Comparison of ENCODE assay signal across 17 cellular contexts in the genomic region with DNA sequence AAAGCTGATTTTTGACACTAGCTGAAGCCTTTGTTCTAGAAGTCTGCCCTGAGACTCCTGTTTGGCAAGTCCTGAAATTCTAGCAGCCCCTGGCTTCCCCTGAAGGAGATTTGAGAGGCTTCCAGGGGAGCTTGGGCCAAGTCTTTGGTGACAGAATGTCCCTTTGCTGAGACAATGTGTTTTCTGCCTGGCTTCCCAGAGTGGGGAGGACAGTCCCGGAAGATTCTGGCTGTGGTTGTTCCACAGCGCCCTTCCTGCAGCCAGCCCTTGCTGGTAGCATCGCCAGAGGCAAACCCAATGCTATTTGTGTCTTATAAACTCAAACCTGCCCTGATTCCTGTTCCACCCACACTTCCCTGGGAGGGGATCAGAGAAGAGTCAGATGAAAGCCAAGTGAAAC. TPM values are rescaled to one million over a fixed set of nuclear protein-coding genes. Genes with fewer than 3 reads are reported as not detected.
DNase-seq lines count a peak whose midpoint lies in the region; ATAC-seq and TF ChIP-seq lines count a peak whose summit lies in the region.
"Had no signal": no experiment of that assay in that cellular context is flagged by ENCODE, and none has a peak within 500 bp of the region (broad histone marks: within the 10 kb centered on the region; RNA-seq: fewer than 3 reads in every experiment).

No MANE protein-coding gene starts in this region.

- H3K4me3 ChIP-seq in thyroid gland (replicated peaks in 1 of 3): no peak overlapping the region
- H3K4me3 ChIP-seq: HAP-1, PC-9 had no signal

- no peaks in the 10 kb centered on the region for H3K27me3 ChIP-seq in thyroid gland

- no peaks in the 10 kb centered on the region for H3K9me3 ChIP-seq in thyroid gland
- H3K9me3 ChIP-seq: HAP-1 had no signal

- TF ChIP-seq POLR2A in thyroid gland (IDR thresholded peaks at IDR 0.05): no peak

- H3K36me3 ChIP-seq in thyroid gland: no peaks in the 10 kb centered on the region
- H3K36me3 ChIP-seq: HAP-1 had no signal

- intact Hi-C loops in thyroid gland (cut with DNase I): no loop called here

- no peaks in the 10 kb centered on the region for H3K4me1 ChIP-seq in thyroid gland
- H3K4me1 ChIP-seq: HAP-1 had no signal

- no peak overlapping the region for H3K27ac ChIP-seq in thyroid gland
- H3K27ac ChIP-seq: PC-9 had no signal

- DNase-seq in NCI-H446 treated with DMSO at 0.1 percent for 48 hours (lab: John Stamatoyannopoulos, UW) (peak; percentile 40), cerebellar cortex (ENCODE audit: low spot score) (peak; percentile 97), inferior parietal cortex (ENCODE audit: extremely low spot score) (peak; percentile 47), pons (ENCODE audit: low spot score) (peak; percentile 37), dermis blood vessel endothelial cell (no peak), thyroid gland (no peak), NOMO-1 (lab: John Stamatoyannopoulos, UW; ENCODE audit: unreplicated experiment in 2 of 2) (no peak)
- DNase-seq: CD4-positive, CD25-positive, alpha-beta regulatory T cell; DMS53; MV-4-11; NCI-H1417 treated with DMSO at 0.1 percent for 48 hours; NCI-H1930; NCI-H82; PC-9 had no signal

- TF ChIP-seq CTCF in thyroid gland (IDR thresholded peaks at IDR 0.05): no peak

- ATAC-seq in HG03135 (IDR thresholded peaks at IDR 0.05; ENCODE audit: unreplicated experiment): no peak

- 61 to 86% methylated on average over 3 of the region's 3 CpGs for WGBS in thyroid gland, 2 donors

RNA-seq across cellular contexts. Expression of gene OAS1, which starts 56.4 kb away (rescaled TPM):
- total RNA-seq in dermis blood vessel endothelial cell: 13.6 and 30.7 TPM in 2 replicates
- total RNA-seq in thyroid gland: 1 to 10 TPM; 5.5 to 9.2 (median 7.0) TPM

RNA-seq across cellular contexts. Expression of gene RPH3A, which starts 58.8 kb away (rescaled TPM):
- total RNA-seq in dermis blood vessel endothelial cell (not detected in 2 replicates), thyroid gland (not detected)
- total RNA-seq: B cell; CD4-positive, CD25-positive, alpha-beta regulatory T cell; PC-9 had no signal

Comparison
In these comparisons a context has a peak if more than half of its experiments do, and no peak if none do; other contexts are left out.
1. DNase-seq: peak in NCI-H446 treated with DMSO at 0.1 percent for 48 hours (single experiment), cerebellar cortex (single experiment), inferior parietal cortex (single experiment) and pons (single experiment); none in dermis blood vessel endothelial cell (single experiment), thyroid gland (0 of 2) and NOMO-1 (0 of 2).